In genomic region chrX:42289492-42290385, GRCh38 we compare ENCODE assay signal across 19 cellular contexts.
"Had no signal": no experiment of that assay in that cellular context is flagged by ENCODE, and none has a peak within 500 bp of the region (broad histone marks: within the 10 kb centered on the region; RNA-seq: fewer than 3 reads in every experiment).

No MANE protein-coding gene starts in this region.

- H3K27ac ChIP-seq: brain microvascular endothelial cell, coronary artery, ovary had no signal

- H3K9me3 Mint-ChIP-seq: central memory CD8-positive, alpha-beta T cell; natural killer cell had no signal

- H3K27ac Mint-ChIP-seq: natural killer cell had no signal

- FAIRE-seq: endometrium had no signal

- H3K4me1 Mint-ChIP-seq: natural killer cell had no signal

- H3K27me3 Mint-ChIP-seq: central memory CD8-positive, alpha-beta T cell had no signal

- DNase-seq: activated CD8-positive, alpha-beta memory T cell treated with anti-CD3 and anti-CD28 coated beads for 24 hours; activated CD8-positive, alpha-beta memory T cell treated with anti-CD3 and anti-CD28 coated beads, Interleukin-2, amount 50 U/mL, for 48 hours; activated effector memory CD4-positive, alpha-beta T cell treated with anti-CD3 and anti-CD28 coated beads, Interleukin-2, amount 50 U/mL, for 16 hours; anterior cingulate cortex; foreskin melanocyte; hypothalamus; islet precursor cell; natural killer cell; ovary; RPMI8226; SHP77 treated with DMSO at 0.1 percent for 48 hours; SK-N-SH; T-helper 9 cell had no signal

- ATAC-seq: natural killer cell, sciatic nerve had no signal

- H3K36me3 ChIP-seq: brain microvascular endothelial cell, ovary had no signal

- H3K27me3 ChIP-seq: brain microvascular endothelial cell, ovary had no signal

- H3K4me3 Mint-ChIP-seq: central memory CD8-positive, alpha-beta T cell; natural killer cell had no signal

- H3K36me3 Mint-ChIP-seq: natural killer cell had no signal

- H3K4me3 ChIP-seq: coronary artery, lung, ovary had no signal

- H3K9me3 ChIP-seq: ovary, SK-N-SH had no signal
